ENCODE assay signal across 9 cellular contexts in genomic region chr13:50636007-50636704, GRCh38.
A peak's percentile ranks its signal among the peaks of the same experiment; 100 is the strongest.
DNase-seq lines count a peak whose midpoint lies in the region; ATAC-seq and TF ChIP-seq lines count a peak whose summit lies in the region.
"Had no signal": no experiment of that assay in that cellular context is flagged by ENCODE, and none has a peak within 500 bp of the region (broad histone marks: within the 10 kb centered on the region; RNA-seq: fewer than 3 reads in every experiment).

No MANE protein-coding gene starts in this region.

- H3K36me3 Mint-ChIP-seq in progenitor cell of endocrine pancreas (ENCODE audit: insufficient read depth) = no peaks in the 10 kb centered on the region
- no peaks in the 10 kb centered on the region for H3K36me3 Mint-ChIP-seq in activated CD8-positive, alpha-beta T cell treated with anti-CD3 and anti-CD28 coated beads, Interleukin-2, amount 10 ng/mL, durations not matched to agents 7 days and 5 days (ENCODE audit: low read depth)
- H3K36me3 Mint-ChIP-seq: activated naive CD4-positive, alpha-beta T cell treated with anti-CD3 and anti-CD28 coated beads, Interleukin-2, amount 50 U/mL, for 24 hours had no signal

- POLR2A ChIA-PET in activated CD8-positive, alpha-beta T cell treated with anti-CD3 and anti-CD28 coated beads, Interleukin-2, amount 10 ng/mL, durations not matched to agents 7 days and 5 days (lab: Charles Lee) = no interaction called here

- DNase-seq in adrenal gland (peak in 1 of 7 donors; percentile 13), progenitor cell of endocrine pancreas (ENCODE audit: low spot score, unreplicated experiment) (no peak), NCI-H1105 treated with DMSO at 0.1 percent for 48 hours (lab: John Stamatoyannopoulos, UW) (no peak), hypothalamus (lab: John Stamatoyannopoulos, UW) (no peak), SW 1271 (lab: John Stamatoyannopoulos, UW) (no peak)
- no peak for DNase-seq in activated CD8-positive, alpha-beta T cell treated with anti-CD3 and anti-CD28 coated beads, Interleukin-2, amount 10 ng/mL, durations not matched to agents 7 days and 5 days

- no peaks in the 10 kb centered on the region for H3K27me3 Mint-ChIP-seq in progenitor cell of endocrine pancreas
- peaks cover 5% of the 10 kb centered on the region for H3K27me3 Mint-ChIP-seq in activated CD8-positive, alpha-beta T cell treated with anti-CD3 and anti-CD28 coated beads, Interleukin-2, amount 10 ng/mL, durations not matched to agents 7 days and 5 days (ENCODE audit: low read depth)
- H3K27me3 Mint-ChIP-seq: activated naive CD4-positive, alpha-beta T cell treated with anti-CD3 and anti-CD28 coated beads, Interleukin-2, amount 50 U/mL, for 24 hours had no signal

- H3K4me3 ChIP-seq in adrenal gland = no peak overlapping the region

- intact Hi-C loops in adrenal gland (cut with DNase I) = no loop called here

- H3K27ac ChIP-seq in adrenal gland = peak overlapping the region; percentile 41 to 75 (median 56)

- H3K36me3 ChIP-seq in adrenal gland (replicated peaks in 1 of 2) = no peaks in the 10 kb centered on the region

- 80 to 85% (median 83%) methylated on average over 6 to 7 of the region's 7 CpGs for WGBS in adrenal gland, 4 donors

- CTCF ChIA-PET in activated CD8-positive, alpha-beta T cell treated with anti-CD3 and anti-CD28 coated beads, Interleukin-2, amount 10 ng/mL, durations not matched to agents 7 days and 5 days (lab: Charles Lee) = no interaction called here

- peak overlapping the region; percentile 37 for H3K4me3 Mint-ChIP-seq in progenitor cell of endocrine pancreas (ENCODE audit: low read depth)
- H3K4me3 Mint-ChIP-seq in activated CD8-positive, alpha-beta T cell treated with anti-CD3 and anti-CD28 coated beads, Interleukin-2, amount 10 ng/mL, durations not matched to agents 7 days and 5 days = no peak overlapping the region
- H3K4me3 Mint-ChIP-seq: activated naive CD4-positive, alpha-beta T cell treated with anti-CD3 and anti-CD28 coated beads, Interleukin-2, amount 50 U/mL, for 24 hours had no signal

- peak overlapping the region; percentile 73 for H3K27ac Mint-ChIP-seq in progenitor cell of endocrine pancreas
- H3K27ac Mint-ChIP-seq in activated CD8-positive, alpha-beta T cell treated with anti-CD3 and anti-CD28 coated beads, Interleukin-2, amount 10 ng/mL, durations not matched to agents 7 days and 5 days = no peak overlapping the region
- H3K27ac Mint-ChIP-seq: activated naive CD4-positive, alpha-beta T cell treated with anti-CD3 and anti-CD28 coated beads, Interleukin-2, amount 50 U/mL, for 24 hours had no signal

- H3K9me3 ChIP-seq in adrenal gland (replicated peaks in 1 of 3) = no peaks in the 10 kb centered on the region

- TF ChIP-seq POLR2A in adrenal gland (IDR thresholded peaks at IDR 0.05) = no peak

- peaks cover 12% of the 10 kb centered on the region for H3K4me1 Mint-ChIP-seq in progenitor cell of endocrine pancreas (ENCODE audit: low read depth)
- H3K4me1 Mint-ChIP-seq in activated CD8-positive, alpha-beta T cell treated with anti-CD3 and anti-CD28 coated beads, Interleukin-2, amount 10 ng/mL, durations not matched to agents 7 days and 5 days (ENCODE audit: low read depth) = no peaks in the 10 kb centered on the region
- H3K4me1 Mint-ChIP-seq: activated naive CD4-positive, alpha-beta T cell treated with anti-CD3 and anti-CD28 coated beads, Interleukin-2, amount 50 U/mL, for 24 hours had no signal

- ATAC-seq in GM19438 (IDR thresholded peaks at IDR 0.05; ENCODE audit: low read depth, unreplicated experiment) (peak; percentile 55), HG03025 (IDR thresholded peaks at IDR 0.05; ENCODE audit: low FRiP score, unreplicated experiment) (peak; percentile 65)
- no peak for ATAC-seq in activated CD8-positive, alpha-beta T cell treated with anti-CD3 and anti-CD28 coated beads, Interleukin-2, amount 10 ng/mL, durations not matched to agents 7 days and 5 days

- H3K27me3 ChIP-seq in adrenal gland = no peaks in the 10 kb centered on the region

- TF ChIP-seq CTCF in adrenal gland (IDR thresholded peaks at IDR 0.05) (no peak), progenitor cell of endocrine pancreas (IDR thresholded peaks at IDR 0.05; ENCODE audit: unreplicated experiment) (no peak)

- peaks cover 0 to 7% of the 10 kb centered on the region in 2 donors for H3K4me1 ChIP-seq in adrenal gland (replicated peaks in 1 of 2)

- H3K9me3 Mint-ChIP-seq in progenitor cell of endocrine pancreas (ENCODE audit: low read depth) = no peaks in the 10 kb centered on the region
- no peaks in the 10 kb centered on the region for H3K9me3 Mint-ChIP-seq in activated CD8-positive, alpha-beta T cell treated with anti-CD3 and anti-CD28 coated beads, Interleukin-2, amount 10 ng/mL, durations not matched to agents 7 days and 5 days (ENCODE audit: insufficient read depth)
- H3K9me3 Mint-ChIP-seq: activated naive CD4-positive, alpha-beta T cell treated with anti-CD3 and anti-CD28 coated beads, Interleukin-2, amount 50 U/mL, for 24 hours had no signal
